19 cellular contexts compared by ENCODE assay signal in the genomic region with DNA sequence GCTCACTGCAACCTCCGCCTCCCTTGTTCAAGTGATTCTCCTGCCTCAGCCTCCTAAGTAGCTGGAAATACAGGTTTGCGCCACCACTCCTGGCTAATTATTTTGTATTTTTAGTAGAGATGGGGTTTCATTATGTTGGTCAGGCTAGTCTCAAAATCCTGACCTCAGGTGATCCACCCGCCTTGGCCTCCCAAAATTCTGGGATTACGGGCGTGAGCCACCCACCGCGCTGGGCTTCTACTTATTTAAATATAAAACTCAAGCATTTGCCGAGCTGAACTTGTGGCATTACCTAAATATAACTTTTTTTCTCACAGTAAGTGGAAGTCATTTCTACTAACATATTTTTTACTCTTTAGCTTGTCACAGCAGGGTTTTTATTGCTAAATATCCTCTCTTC.
"Had no signal": no experiment of that assay in that cellular context is flagged by ENCODE, and none has a peak within 500 bp of the region (broad histone marks: within the 10 kb centered on the region; RNA-seq: fewer than 3 reads in every experiment).

No MANE protein-coding gene starts in this region.

- DNase-seq: stimulated activated CD4-positive, alpha-beta T cell treated with anti-CD3 and anti-CD28 coated beads, Interleukin-2, amount 100 ng/mL, for 48 hours; stimulated activated CD4-positive, alpha-beta T cell treated with anti-CD3 and anti-CD28 coated beads, Interleukin-4, amount 100 ng/mL, for 1 hour; stimulated activated CD4-positive, alpha-beta T cell treated with anti-CD3 and anti-CD28 coated beads, Interleukin-4, amount 100 ng/mL, for 24 hours; stimulated activated CD4-positive, alpha-beta T cell treated with anti-CD3 and anti-CD28 coated beads, Interleukin-4, amount 100 ng/mL, for 4 hours; stimulated activated CD8-positive, alpha-beta memory T cell treated with anti-CD3 and anti-CD28 coated beads, Interleukin-4, amount 100 ng/mL, for 48 hours; stimulated activated naive B cell treated with anti-CD40 and anti-IgM and Interleukin-4, amounts not matched to agents 10 μg/mL and 1 μg/mL and 100 μg/mL, for 72 hours; stimulated activated naive CD4-positive, alpha-beta T cell; stimulated activated naive CD4-positive, alpha-beta T cell treated with Interleukin-2 at 50 U/mL for 16 hours; stimulated activated naive CD8-positive, alpha-beta T cell treated with anti-CD3 and anti-CD28 coated beads, Interleukin-15, amount 100 ng/mL, for 72 hours; stimulated activated naive CD8-positive, alpha-beta T cell treated with anti-CD3 and anti-CD28 coated beads, Interleukin-15, Interleukin-2, amounts not matched to agents 100 U/mL and 50 U/mL, for 24 hours; stomach; substantia nigra; testis; thyroid gland; tibial artery; transverse colon; trophoblast cell; upper lobe of right lung; uterus had no signal
